ENCODE assay signal across 6 cellular contexts in genomic region chr7:102493220-102493935, GRCh38. TPM values are rescaled to one million over a fixed set of nuclear protein-coding genes. Genes with fewer than 3 reads are reported as not detected.
A peak's percentile ranks its signal among the peaks of the same experiment; 100 is the strongest.
DNase-seq lines count a peak whose midpoint lies in the region; ATAC-seq and TF ChIP-seq lines count a peak whose summit lies in the region.
"Not testable (repeated sequence)": the region's sequence is repeated elsewhere in the genome, so short reads cannot be mapped to it uniquely, and the experiment has no call there.

No MANE protein-coding gene starts in this region.

- peak; percentile 50 for DNase-seq in activated T-cell treated with anti-CD3 and anti-CD28 coated beads, Interleukin-2, amount 50 U/mL, for 24 hours
- not testable (repeated sequence) for DNase-seq in left lung
- peak; percentile 43 for DNase-seq in transverse colon

- H3K9me3 ChIP-seq in left lung, transverse colon: not testable (repeated sequence)

- TF ChIP-seq POLR2A in transverse colon (IDR thresholded peaks at IDR 0.05) = not testable (repeated sequence)

- intact Hi-C loops in left lung (cut with DNase I); transverse colon (cut with DNase I; ENCODE audit: low total_unique reads): not testable (repeated sequence)

- H3K36me3 Mint-ChIP-seq in activated T-cell treated with anti-CD3 and anti-CD28 coated beads, Interleukin-2, amount 50 U/mL, for 24 hours (ENCODE audit: low read depth) = not testable (repeated sequence)

- WGBS in transverse colon (ENCODE audit: low coverage in 1 of 2), 2 donors = 47% methylated on average over 4 of the region's 33 CpGs; no CpG with 5 or more reads in 1 of the 2 donors

- H3K4me1 Mint-ChIP-seq in activated T-cell treated with anti-CD3 and anti-CD28 coated beads, Interleukin-2, amount 50 U/mL, for 24 hours (ENCODE audit: low read depth) = not testable (repeated sequence)

- in situ Hi-C loops in transverse colon (cut with MboI; ENCODE audit: low pct_ligation_motif_present in 1 of 4, low pct_unique_long_range_greater_than_20kb in 1 of 4, low sequenced_read_pairs in 3 of 4) = not testable (repeated sequence)

- not testable (repeated sequence) for H3K27ac ChIP-seq in left lung, transverse colon

- H3K27me3 ChIP-seq in left lung, transverse colon: not testable (repeated sequence)

- not testable (repeated sequence) for TF ChIP-seq CTCF in left lung (IDR thresholded peaks at IDR 0.05); transverse colon (IDR thresholded peaks at IDR 0.05)

- TF ChIP-seq EP300 in transverse colon (IDR thresholded peaks at IDR 0.05; ENCODE audit: low read depth) = not testable (repeated sequence)

- H3K4me1 ChIP-seq in left lung, transverse colon: not testable (repeated sequence)

- not testable (repeated sequence) for H3K9me3 Mint-ChIP-seq in activated T-cell treated with anti-CD3 and anti-CD28 coated beads, Interleukin-2, amount 50 U/mL, for 24 hours

- H3K27ac Mint-ChIP-seq in activated T-cell treated with anti-CD3 and anti-CD28 coated beads, Interleukin-2, amount 50 U/mL, for 24 hours = not testable (repeated sequence)

- not testable (repeated sequence) for H3K36me3 ChIP-seq in left lung, transverse colon

- H3K4me3 Mint-ChIP-seq in activated T-cell treated with anti-CD3 and anti-CD28 coated beads, Interleukin-2, amount 50 U/mL, for 24 hours = not testable (repeated sequence)

- peak; percentile 44 for ATAC-seq in GM19043 (IDR thresholded peaks at IDR 0.05; ENCODE audit: low read depth, unreplicated experiment)
- ATAC-seq in HG02623 (IDR thresholded peaks at IDR 0.05; ENCODE audit: unreplicated experiment) = peak; percentile 30
- peak; percentile 44 for ATAC-seq in HG03432 (IDR thresholded peaks at IDR 0.05; ENCODE audit: unreplicated experiment)
- ATAC-seq in left lung = peak; percentile 83

- not testable (repeated sequence) for H3K27me3 Mint-ChIP-seq in activated T-cell treated with anti-CD3 and anti-CD28 coated beads, Interleukin-2, amount 50 U/mL, for 24 hours

- H3K4me3 ChIP-seq in left lung, transverse colon: not testable (repeated sequence)

RNA-seq across cellular contexts. Expression of gene POLR2J, which starts 14.7 kb away (rescaled TPM):
- 10 to 100 TPM; 30.5 to 39.0 TPM for total RNA-seq in left lung
- 10 to 100 TPM in 2 of 4 donors, 1 to 10 TPM in 2; 5.4 to 30.3 (median 15.0) TPM for total RNA-seq in transverse colon

RNA-seq across cellular contexts. Expression of gene RASA4B, which starts 24.2 kb away (rescaled TPM):
- total RNA-seq in left lung (10 to 100 TPM; 18.1 to 18.5 TPM), transverse colon (10 to 100 TPM; 10.9 to 41.9 (median 19.8) TPM)

RNA-seq across cellular contexts. Expression of gene LRWD1, which starts 28.6 kb away (rescaled TPM):
- total RNA-seq in left lung (10 to 100 TPM; 12.9 to 16.6 TPM), transverse colon (10 to 100 TPM; 15.7 to 45.6 (median 18.4) TPM)

RNA-seq across cellular contexts. Expression of gene ALKBH4, which starts 28.7 kb away (rescaled TPM):
- total RNA-seq in left lung (1 to 10 TPM; 8.6 to 9.5 TPM), transverse colon (10 to 100 TPM in 2 of 4 donors, 1 to 10 TPM in 2; 1.8 to 21.3 (median 14.0) TPM)

RNA-seq across cellular contexts. Expression of gene UPK3BL2, which starts 50.1 kb away (rescaled TPM):
- total RNA-seq in left lung (10 to 100 TPM; 12.7 to 22.0 TPM), transverse colon (100 to 1,000 TPM in 1 of 4 donors, 10 to 100 TPM in 2, 1 to 10 TPM in 1; 7.8 to 116 (median 30.4) TPM)

Comparison
In these comparisons a context has a peak if more than half of its experiments do, and no peak if none do; other contexts are left out.
1. ATAC-seq: peak in every context shown above with its lines; median percentile 83 in left lung; 44 in GM19043; 44 in HG03432; 30 in HG02623.